Comparison of ENCODE assay signal across 11 cellular contexts in the genomic region with DNA sequence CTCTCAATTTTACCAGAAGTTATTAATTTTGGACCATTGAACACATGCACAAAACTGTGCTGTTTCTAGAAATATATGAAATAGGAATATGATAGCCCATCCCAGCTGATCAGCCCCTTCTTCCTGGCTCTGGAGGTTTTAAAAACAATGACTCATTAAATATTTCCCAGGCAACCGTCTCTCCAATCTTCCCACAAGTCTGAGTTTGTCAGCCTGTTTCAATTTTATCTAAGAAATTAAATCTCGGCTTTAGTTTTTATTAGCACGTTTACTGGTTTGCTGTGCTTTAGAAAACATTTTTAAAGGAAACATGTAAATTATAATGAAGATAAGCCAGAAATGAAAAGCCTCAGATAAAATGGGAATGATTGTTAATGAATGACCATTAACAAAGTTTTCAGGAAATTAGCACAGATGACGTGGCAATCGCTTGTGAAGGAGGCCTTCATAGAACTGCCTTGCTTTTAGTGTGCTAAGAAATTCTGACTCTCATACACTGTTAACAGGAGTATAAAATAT.
DNase-seq lines count a peak whose midpoint lies in the region; ATAC-seq and TF ChIP-seq lines count a peak whose summit lies in the region.
"Had no signal": no experiment of that assay in that cellular context is flagged by ENCODE, and none has a peak within 500 bp of the region (broad histone marks: within the 10 kb centered on the region; RNA-seq: fewer than 3 reads in every experiment).

No MANE protein-coding gene starts in this region.

- no peaks in the 10 kb centered on the region for H3K27me3 ChIP-seq in esophagus muscularis mucosa

- peaks cover 5 to 19% (median 15%) of the 10 kb centered on the region in 4 donors for H3K4me1 ChIP-seq in esophagus muscularis mucosa

- peak; percentile 79 for DNase-seq in Daoy (ENCODE audit: low read depth)
- DNase-seq in RPMI7951 (ENCODE audit: low read depth), result peak; percentile 69
- peak; percentile 8 for DNase-seq in esophagus muscularis mucosa (ENCODE audit: extremely low spot score)
- no peak for DNase-seq in omental fat pad (ENCODE audit: low spot score)
- DNase-seq in NCI-H2081 treated with DMSO at 0.1 percent for 48 hours (lab: John Stamatoyannopoulos, UW), result no peak
- DNase-seq in SW 1271 (lab: John Stamatoyannopoulos, UW), result no peak
- DNase-seq: naive B cell, NCI-H82 had no signal

- H3K36me3 ChIP-seq in esophagus muscularis mucosa, result no peaks in the 10 kb centered on the region

- WGBS in esophagus muscularis mucosa, result 20% methylated on average over 5 of the region's 5 CpGs

- H3K27ac ChIP-seq in esophagus muscularis mucosa (replicated peaks in 1 of 4), result peak overlapping the region; percentile 8 to 31 (median 19)

- intact Hi-C loops in esophagus muscularis mucosa (cut with DNase I), result no loop called here

- TF ChIP-seq CTCF in esophagus muscularis mucosa (IDR thresholded peaks at IDR 0.05) (no peak), omental fat pad (IDR thresholded peaks at IDR 0.05) (no peak)

- no peak for TF ChIP-seq POLR2A in esophagus muscularis mucosa (IDR thresholded peaks at IDR 0.05; ENCODE audit: low read depth)

- H3K4me3 ChIP-seq in esophagus muscularis mucosa, result peak overlapping the region in 1 of 4 donors; percentile 15

- TF ChIP-seq EP300 in esophagus muscularis mucosa (IDR thresholded peaks at IDR 0.05), result no peak

- peak; percentile 90 for ATAC-seq in omental fat pad (ENCODE audit: low FRiP score)
- ATAC-seq in GM18519 (IDR thresholded peaks at IDR 0.05; ENCODE audit: low FRiP score, unreplicated experiment), result no peak
- no peak for ATAC-seq in GM18909 (IDR thresholded peaks at IDR 0.05; ENCODE audit: poor library complexity, unreplicated experiment)
- ATAC-seq: activated naive CD4-positive, alpha-beta T cell treated with anti-CD3 and anti-CD28 coated beads, Interleukin-2, amount 50 U/mL, for 72 hours had no signal

- H3K9me3 ChIP-seq in esophagus muscularis mucosa, result no peaks in the 10 kb centered on the region

Comparison
In these comparisons a context has a peak if more than half of its experiments do, and no peak if none do; other contexts are left out.
1. DNase-seq: peak in Daoy (single experiment), RPMI7951 (single experiment) and esophagus muscularis mucosa (single experiment); none in omental fat pad (single experiment), NCI-H2081 treated with DMSO at 0.1 percent for 48 hours (single experiment) and SW 1271 (0 of 2).